ENCODE assay signal across 9 cellular contexts in the genomic region with DNA sequence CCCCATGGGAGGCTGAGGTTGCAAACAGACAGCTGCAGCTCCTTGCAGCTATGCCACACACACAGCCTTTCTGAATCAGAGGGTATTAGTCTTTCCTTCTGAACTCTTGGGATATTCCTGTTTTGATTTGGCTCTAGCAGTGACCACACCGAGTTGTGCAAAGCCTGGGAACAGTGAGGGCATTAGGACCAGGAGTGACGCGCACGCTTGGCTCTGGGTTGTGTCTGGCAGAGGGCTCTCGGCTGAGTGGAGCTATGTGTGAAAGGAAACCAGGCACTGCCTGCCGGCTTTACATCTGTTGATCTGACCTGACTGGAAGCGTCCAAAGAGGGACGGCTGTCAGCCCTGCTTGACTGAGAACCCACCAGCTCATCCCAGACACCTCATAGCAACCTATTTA. TPM values are rescaled to one million over a fixed set of nuclear protein-coding genes. Genes with fewer than 3 reads are reported as not detected.
DNase-seq lines count a peak whose midpoint lies in the region; ATAC-seq, FAIRE-seq and TF ChIP-seq lines count a peak whose summit lies in the region.
"Had no signal": no experiment of that assay in that cellular context is flagged by ENCODE, and none has a peak within 500 bp of the region (broad histone marks: within the 10 kb centered on the region; RNA-seq: fewer than 3 reads in every experiment).

A gene with protein sequence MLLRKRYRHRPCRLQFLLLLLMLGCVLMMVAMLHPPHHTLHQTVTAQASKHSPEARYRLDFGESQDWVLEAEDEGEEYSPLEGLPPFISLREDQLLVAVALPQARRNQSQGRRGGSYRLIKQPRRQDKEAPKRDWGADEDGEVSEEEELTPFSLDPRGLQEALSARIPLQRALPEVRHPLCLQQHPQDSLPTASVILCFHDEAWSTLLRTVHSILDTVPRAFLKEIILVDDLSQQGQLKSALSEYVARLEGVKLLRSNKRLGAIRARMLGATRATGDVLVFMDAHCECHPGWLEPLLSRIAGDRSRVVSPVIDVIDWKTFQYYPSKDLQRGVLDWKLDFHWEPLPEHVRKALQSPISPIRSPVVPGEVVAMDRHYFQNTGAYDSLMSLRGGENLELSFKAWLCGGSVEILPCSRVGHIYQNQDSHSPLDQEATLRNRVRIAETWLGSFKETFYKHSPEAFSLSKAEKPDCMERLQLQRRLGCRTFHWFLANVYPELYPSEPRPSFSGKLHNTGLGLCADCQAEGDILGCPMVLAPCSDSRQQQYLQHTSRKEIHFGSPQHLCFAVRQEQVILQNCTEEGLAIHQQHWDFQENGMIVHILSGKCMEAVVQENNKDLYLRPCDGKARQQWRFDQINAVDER (plus strand): TSS at position 292 of the 400 bp plus-strand sequence. CDS start 472 bp downstream, outside the sequence.

- peaks cover 7% of the 10 kb centered on the region for H3K4me1 Mint-ChIP-seq in stimulated activated effector memory CD8-positive, alpha-beta T cell treated with anti-CD3 and anti-CD28 coated beads, Interleukin-12 subunit alpha, Interleukin-12 subunit beta, amount 100 ng/mL, for 72 hours
- no peaks in the 10 kb centered on the region for H3K4me1 Mint-ChIP-seq in activated CD8-positive, alpha-beta T cell treated with anti-CD3 and anti-CD28 coated beads, Interleukin-2, amount 10 ng/mL, durations not matched to agents 7 days and 5 days (ENCODE audit: low read depth)

- H3K9me3 ChIP-seq in kidney (ENCODE audit: control insufficient read depth in 1 of 2, low read length in 2 of 2): peaks cover 0 to 2% of the 10 kb centered on the region in 2 donors

- no peaks in the 10 kb centered on the region for H3K36me3 Mint-ChIP-seq in stimulated activated effector memory CD8-positive, alpha-beta T cell treated with anti-CD3 and anti-CD28 coated beads, Interleukin-12 subunit alpha, Interleukin-12 subunit beta, amount 100 ng/mL, for 72 hours
- H3K36me3 Mint-ChIP-seq in activated CD8-positive, alpha-beta T cell treated with anti-CD3 and anti-CD28 coated beads, Interleukin-2, amount 10 ng/mL, durations not matched to agents 7 days and 5 days (ENCODE audit: low read depth): no peaks in the 10 kb centered on the region

- peak within 1 kb of the TSS in 1 of 2 donors; percentile 33 for H3K27ac ChIP-seq in kidney (ENCODE audit: low read depth in 2 of 2, low read length in 2 of 2)

- peaks cover 0 to 8% of the 10 kb centered on the region in 2 donors for H3K4me1 ChIP-seq in kidney (ENCODE audit: control insufficient read depth in 1 of 2, insufficient read depth in 1 of 2, low read depth in 1 of 2, low read length in 2 of 2)

- ATAC-seq in stimulated activated effector memory CD8-positive, alpha-beta T cell treated with anti-CD3 and anti-CD28 coated beads, Interleukin-12 subunit alpha, Interleukin-12 subunit beta, amount 100 ng/mL, for 72 hours: peak; percentile 17
- no peak for ATAC-seq in activated CD8-positive, alpha-beta T cell treated with anti-CD3 and anti-CD28 coated beads, Interleukin-2, amount 10 ng/mL, durations not matched to agents 7 days and 5 days
- ATAC-seq in GM21526 (IDR thresholded peaks at IDR 0.05; ENCODE audit: low FRiP score, unreplicated experiment): no peak

- peaks cover 24% of the 10 kb centered on the region for H3K27me3 Mint-ChIP-seq in activated CD8-positive, alpha-beta T cell treated with anti-CD3 and anti-CD28 coated beads, Interleukin-2, amount 10 ng/mL, durations not matched to agents 7 days and 5 days (ENCODE audit: low read depth)

- no peak for FAIRE-seq in kidney (lab: Jason Lieb, UNC)

- H3K9me3 Mint-ChIP-seq in stimulated activated effector memory CD8-positive, alpha-beta T cell treated with anti-CD3 and anti-CD28 coated beads, Interleukin-12 subunit alpha, Interleukin-12 subunit beta, amount 100 ng/mL, for 72 hours: no peaks in the 10 kb centered on the region
- H3K9me3 Mint-ChIP-seq in activated CD8-positive, alpha-beta T cell treated with anti-CD3 and anti-CD28 coated beads, Interleukin-2, amount 10 ng/mL, durations not matched to agents 7 days and 5 days (ENCODE audit: insufficient read depth): no peaks in the 10 kb centered on the region

- intact Hi-C loops in kidney (cut with DNase I): no loop called here

- DNase-seq in HS-27A (ENCODE audit: low read depth): peak; percentile 63
- DNase-seq in cerebellar cortex (ENCODE audit: low spot score): peak; percentile 97
- peak; percentile 93 for DNase-seq in kidney
- DNase-seq in stimulated activated effector memory CD8-positive, alpha-beta T cell treated with anti-CD3 and anti-CD28 coated beads, Interleukin-12 subunit alpha, Interleukin-12 subunit beta, amount 100 ng/mL, for 72 hours (ENCODE audit: low spot score in 2 of 2): no peak
- DNase-seq in GM10266 (ENCODE audit: extremely low spot score): no peak
- DNase-seq in activated CD8-positive, alpha-beta T cell treated with anti-CD3 and anti-CD28 coated beads, Interleukin-2, amount 10 ng/mL, durations not matched to agents 7 days and 5 days: no peak
- DNase-seq in NCI-H128 (lab: John Stamatoyannopoulos, UW; ENCODE audit: unreplicated experiment): no peak

- no peak within 1 kb of the TSS for H3K27ac Mint-ChIP-seq in stimulated activated effector memory CD8-positive, alpha-beta T cell treated with anti-CD3 and anti-CD28 coated beads, Interleukin-12 subunit alpha, Interleukin-12 subunit beta, amount 100 ng/mL, for 72 hours
- no peak within 1 kb of the TSS for H3K27ac Mint-ChIP-seq in activated CD8-positive, alpha-beta T cell treated with anti-CD3 and anti-CD28 coated beads, Interleukin-2, amount 10 ng/mL, durations not matched to agents 7 days and 5 days
- H3K27ac Mint-ChIP-seq: stimulated activated naive CD8-positive, alpha-beta T cell treated with anti-CD3 and anti-CD28 coated beads, Interleukin-15, Interleukin-2, amounts not matched to agents 100 ng/mL and 50 ng/mL, for 24 hours had no signal

- H3K9ac ChIP-seq in kidney (ENCODE audit: low read length in 2 of 2): no peak within 1 kb of the TSS

- POLR2A ChIA-PET in activated CD8-positive, alpha-beta T cell treated with anti-CD3 and anti-CD28 coated beads, Interleukin-2, amount 10 ng/mL, durations not matched to agents 7 days and 5 days (lab: Charles Lee): no interaction called here

- H3K4me3 ChIP-seq in kidney (ENCODE audit: low read length in 2 of 2): peak within 1 kb of the TSS; percentile 15 to 51

- CTCF ChIA-PET in activated CD8-positive, alpha-beta T cell treated with anti-CD3 and anti-CD28 coated beads, Interleukin-2, amount 10 ng/mL, durations not matched to agents 7 days and 5 days (lab: Charles Lee): interaction anchor here (1.3 to 1.4 kb wide), 2 partner anchors 10 to 125 kb away, joined by 4 to 5 read pairs; no protein-coding TSS in a partner anchor

- no peaks in the 10 kb centered on the region for H3K36me3 ChIP-seq in kidney (ENCODE audit: control insufficient read depth in 1 of 2, insufficient read depth in 2 of 2, low read length in 2 of 2)

- no peak for TF ChIP-seq CTCF in kidney (IDR thresholded peaks at IDR 0.05; ENCODE audit: borderline replicate concordance, extremely low read depth, insufficient read depth)
- no peak for TF ChIP-seq CTCF in GM10266 (IDR thresholded peaks at IDR 0.05; ENCODE audit: control insufficient read depth, insufficient read depth, low read depth, missing control alignments)

- no peak within 1 kb of the TSS for H3K4me3 Mint-ChIP-seq in stimulated activated effector memory CD8-positive, alpha-beta T cell treated with anti-CD3 and anti-CD28 coated beads, Interleukin-12 subunit alpha, Interleukin-12 subunit beta, amount 100 ng/mL, for 72 hours
- H3K4me3 Mint-ChIP-seq in activated CD8-positive, alpha-beta T cell treated with anti-CD3 and anti-CD28 coated beads, Interleukin-2, amount 10 ng/mL, durations not matched to agents 7 days and 5 days: no peak within 1 kb of the TSS
- H3K4me3 Mint-ChIP-seq: stimulated activated naive CD8-positive, alpha-beta T cell treated with anti-CD3 and anti-CD28 coated beads, Interleukin-15, Interleukin-2, amounts not matched to agents 100 ng/mL and 50 ng/mL, for 24 hours had no signal

RNA-seq across cellular contexts. Expression of the gene that starts here (rescaled TPM):
- 39.9 TPM for total RNA-seq in kidney
- polyA plus RNA-seq in kidney (ENCODE audit: insufficient read depth, low read depth, low replicate concordance): 5.5 TPM
- total RNA-seq in activated CD8-positive, alpha-beta T cell treated with anti-CD3 and anti-CD28 coated beads, Interleukin-2, amount 10 ng/mL, durations not matched to agents 7 days and 5 days: not detected

Comparison
In these comparisons a context has a peak if more than half of its experiments do, and no peak if none do; other contexts are left out.
1. RNA of the gene that starts here (total RNA-seq): 39.9 TPM in kidney (single experiment); not detected in activated CD8-positive, alpha-beta T cell treated with anti-CD3 and anti-CD28 coated beads, Interleukin-2, amount 10 ng/mL, durations not matched to agents 7 days and 5 days; every median in the first group is over 10 times any median in the second.
2. DNase-seq: peak in HS-27A (single experiment), cerebellar cortex (single experiment) and kidney (single experiment); none in stimulated activated effector memory CD8-positive, alpha-beta T cell treated with anti-CD3 and anti-CD28 coated beads, Interleukin-12 subunit alpha, Interleukin-12 subunit beta, amount 100 ng/mL, for 72 hours (0 of 2), GM10266 (single experiment), activated CD8-positive, alpha-beta T cell treated with anti-CD3 and anti-CD28 coated beads, Interleukin-2, amount 10 ng/mL, durations not matched to agents 7 days and 5 days (single experiment) and NCI-H128 (single experiment).